In genomic region chr15:78056714-78057269, GRCh38 we compare ENCODE assay signal across 8 cellular contexts. TPM values are rescaled to one million over a fixed set of nuclear protein-coding genes. Genes with fewer than 3 reads are reported as not detected.
DNase-seq lines count a peak whose midpoint lies in the region; ATAC-seq, FAIRE-seq and TF ChIP-seq lines count a peak whose summit lies in the region.

No MANE protein-coding gene starts in this region.

- ATAC-seq in GM18868 (IDR thresholded peaks at IDR 0.05; ENCODE audit: unreplicated experiment) = peak; percentile 34
- ATAC-seq in HG03378 (IDR thresholded peaks at IDR 0.05; ENCODE audit: unreplicated experiment) = no peak

- FAIRE-seq in D721Med (lab: Jason Lieb, UNC) = no peak

- peak overlapping the region in 1 of 2 donors; percentile 86 for H3K27ac ChIP-seq in coronary artery

- peak overlapping the region; percentile 31 for H3K4me3 ChIP-seq in coronary artery

- TF ChIP-seq CTCF in coronary artery (IDR thresholded peaks at IDR 0.05) = no peak
- no peak for TF ChIP-seq CTCF in D721Med (IDR thresholded peaks at IDR 0.05; ENCODE audit: insufficient read depth, missing control alignments)

- DNase-seq in NOMO-1 treated with dmso at 0.1 percent for 144 hours (lab: John Stamatoyannopoulos, UW; ENCODE audit: unreplicated experiment) = peak; percentile 11
- peak; percentile 69 for DNase-seq in coronary artery (ENCODE audit: low spot score)
- DNase-seq in myocyte (ENCODE audit: low read depth) = peak; percentile 89
- DNase-seq in DMS114 treated with DMSO at 0.1 percent for 48 hours (lab: John Stamatoyannopoulos, UW; ENCODE audit: unreplicated experiment) = no peak
- DNase-seq in NCI-H187 treated with DMSO at 0.1 percent for 48 hours (lab: John Stamatoyannopoulos, UW) = no peak
- no peak for DNase-seq in D721Med (ENCODE audit: insufficient read length, low spot score)

RNA-seq across cellular contexts. Expression of gene TBC1D2B, which starts 20.7 kb away (rescaled TPM):
- total RNA-seq in myocyte = 24.4 and 41.3 TPM in 2 replicates
- polyA plus RNA-seq in myocyte (2012) = 61.3 TPM

RNA-seq across cellular contexts. Expression of gene SH2D7, which starts 35.6 kb away (rescaled TPM):
- 0.16 and 0.31 TPM in 2 replicates for total RNA-seq in myocyte
- polyA plus RNA-seq in myocyte (2012) = 0.24 TPM

Comparison
In these comparisons a context has a peak if more than half of its experiments do, and no peak if none do; other contexts are left out.
1. DNase-seq: peak in NOMO-1 treated with dmso at 0.1 percent for 144 hours (single experiment), coronary artery (single experiment) and myocyte (single experiment); none in DMS114 treated with DMSO at 0.1 percent for 48 hours (single experiment), NCI-H187 treated with DMSO at 0.1 percent for 48 hours (single experiment) and D721Med (single experiment).